In the genomic region with DNA sequence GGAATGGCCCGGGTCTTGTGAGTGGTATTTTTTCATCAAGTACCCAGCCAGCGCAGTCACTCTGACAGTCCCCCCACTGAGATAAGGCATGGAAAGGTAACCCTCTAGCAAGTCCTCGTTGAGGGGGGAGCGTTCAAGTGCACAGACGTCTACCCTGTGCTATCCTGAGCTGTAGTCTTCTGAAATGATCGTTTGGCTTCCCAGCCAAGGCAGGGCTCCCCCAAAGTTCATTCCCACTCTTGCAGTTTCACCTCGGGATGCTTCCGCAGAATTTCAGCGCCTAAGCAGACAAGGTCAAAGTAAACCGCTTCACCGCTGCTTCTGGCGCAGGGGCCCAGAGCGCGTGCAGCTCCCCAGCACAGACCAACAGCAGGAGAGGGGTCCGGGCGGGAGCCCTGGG, we compare ENCODE assay signal across 1 cellular context.
A peak's percentile ranks its signal among the peaks of the same experiment; 100 is the strongest.
TF ChIP-seq lines count a peak whose summit lies in the region.

No MANE protein-coding gene starts in this region.

TF ChIP-seq in H1, 55 proteins besides CTCF, POLR2A, EP300 and RAD21:
- TF ChIP-seq, protein P1, sequence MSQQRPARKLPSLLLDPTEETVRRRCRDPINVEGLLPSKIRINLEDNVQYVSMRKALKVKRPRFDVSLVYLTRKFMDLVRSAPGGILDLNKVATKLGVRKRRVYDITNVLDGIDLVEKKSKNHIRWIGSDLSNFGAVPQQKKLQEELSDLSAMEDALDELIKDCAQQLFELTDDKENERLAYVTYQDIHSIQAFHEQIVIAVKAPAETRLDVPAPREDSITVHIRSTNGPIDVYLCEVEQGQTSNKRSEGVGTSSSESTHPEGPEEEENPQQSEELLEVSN (IDR thresholded peaks at IDR 0.05): no peak
- TF ChIP-seq CHD2 (IDR thresholded peaks at IDR 0.05; ENCODE audit: low read length) (no peak), GABPA (IDR thresholded peaks at IDR 0.05; ENCODE audit: borderline replicate concordance, insufficient read depth, low read length) (peak; percentile 50; the same call in 1 of the 2 replicates)
